1 cellular context compared by ENCODE assay signal in the genomic region with DNA sequence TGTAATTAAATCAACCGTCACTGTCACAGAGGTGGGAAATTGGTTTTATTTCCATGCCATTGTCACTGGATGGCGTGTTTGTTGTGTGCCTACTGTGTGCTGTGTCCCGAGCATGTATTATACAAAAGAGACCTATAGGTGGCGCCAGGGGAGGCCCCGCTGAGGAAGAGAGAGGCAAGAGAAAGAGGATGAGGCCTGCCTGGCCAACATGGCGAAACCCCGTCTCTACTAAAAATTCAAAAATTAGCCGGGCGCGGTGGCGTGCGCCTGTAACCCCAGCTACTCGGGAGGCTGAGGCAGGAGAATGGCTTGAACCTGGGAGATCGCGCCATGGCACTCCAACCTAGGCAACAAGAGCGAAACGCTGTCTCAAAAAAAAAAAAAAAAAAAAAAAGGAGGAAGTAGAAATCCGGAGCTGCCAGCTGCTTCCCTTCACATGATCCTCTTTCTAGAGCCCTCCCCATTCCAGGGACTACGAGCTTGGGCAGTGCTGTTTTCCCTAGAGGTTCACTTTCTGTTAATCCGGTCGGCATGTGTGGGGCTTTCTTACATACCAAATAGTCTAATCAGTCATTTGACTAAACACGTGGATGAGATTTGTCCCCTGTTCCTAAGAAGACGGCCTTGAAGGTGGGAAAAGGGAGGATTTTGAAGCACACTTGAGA.
TF ChIP-seq lines count a peak whose summit lies in the region.

No MANE protein-coding gene starts in this region.

TF ChIP-seq in GM23338, 12 proteins besides CTCF, POLR2A, EP300 and RAD21:
- TF ChIP-seq, protein P1, sequence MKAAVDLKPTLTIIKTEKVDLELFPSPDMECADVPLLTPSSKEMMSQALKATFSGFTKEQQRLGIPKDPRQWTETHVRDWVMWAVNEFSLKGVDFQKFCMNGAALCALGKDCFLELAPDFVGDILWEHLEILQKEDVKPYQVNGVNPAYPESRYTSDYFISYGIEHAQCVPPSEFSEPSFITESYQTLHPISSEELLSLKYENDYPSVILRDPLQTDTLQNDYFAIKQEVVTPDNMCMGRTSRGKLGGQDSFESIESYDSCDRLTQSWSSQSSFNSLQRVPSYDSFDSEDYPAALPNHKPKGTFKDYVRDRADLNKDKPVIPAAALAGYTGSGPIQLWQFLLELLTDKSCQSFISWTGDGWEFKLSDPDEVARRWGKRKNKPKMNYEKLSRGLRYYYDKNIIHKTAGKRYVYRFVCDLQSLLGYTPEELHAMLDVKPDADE (IDR thresholded peaks at IDR 0.05): no peak
- TF ChIP-seq, protein P2, sequence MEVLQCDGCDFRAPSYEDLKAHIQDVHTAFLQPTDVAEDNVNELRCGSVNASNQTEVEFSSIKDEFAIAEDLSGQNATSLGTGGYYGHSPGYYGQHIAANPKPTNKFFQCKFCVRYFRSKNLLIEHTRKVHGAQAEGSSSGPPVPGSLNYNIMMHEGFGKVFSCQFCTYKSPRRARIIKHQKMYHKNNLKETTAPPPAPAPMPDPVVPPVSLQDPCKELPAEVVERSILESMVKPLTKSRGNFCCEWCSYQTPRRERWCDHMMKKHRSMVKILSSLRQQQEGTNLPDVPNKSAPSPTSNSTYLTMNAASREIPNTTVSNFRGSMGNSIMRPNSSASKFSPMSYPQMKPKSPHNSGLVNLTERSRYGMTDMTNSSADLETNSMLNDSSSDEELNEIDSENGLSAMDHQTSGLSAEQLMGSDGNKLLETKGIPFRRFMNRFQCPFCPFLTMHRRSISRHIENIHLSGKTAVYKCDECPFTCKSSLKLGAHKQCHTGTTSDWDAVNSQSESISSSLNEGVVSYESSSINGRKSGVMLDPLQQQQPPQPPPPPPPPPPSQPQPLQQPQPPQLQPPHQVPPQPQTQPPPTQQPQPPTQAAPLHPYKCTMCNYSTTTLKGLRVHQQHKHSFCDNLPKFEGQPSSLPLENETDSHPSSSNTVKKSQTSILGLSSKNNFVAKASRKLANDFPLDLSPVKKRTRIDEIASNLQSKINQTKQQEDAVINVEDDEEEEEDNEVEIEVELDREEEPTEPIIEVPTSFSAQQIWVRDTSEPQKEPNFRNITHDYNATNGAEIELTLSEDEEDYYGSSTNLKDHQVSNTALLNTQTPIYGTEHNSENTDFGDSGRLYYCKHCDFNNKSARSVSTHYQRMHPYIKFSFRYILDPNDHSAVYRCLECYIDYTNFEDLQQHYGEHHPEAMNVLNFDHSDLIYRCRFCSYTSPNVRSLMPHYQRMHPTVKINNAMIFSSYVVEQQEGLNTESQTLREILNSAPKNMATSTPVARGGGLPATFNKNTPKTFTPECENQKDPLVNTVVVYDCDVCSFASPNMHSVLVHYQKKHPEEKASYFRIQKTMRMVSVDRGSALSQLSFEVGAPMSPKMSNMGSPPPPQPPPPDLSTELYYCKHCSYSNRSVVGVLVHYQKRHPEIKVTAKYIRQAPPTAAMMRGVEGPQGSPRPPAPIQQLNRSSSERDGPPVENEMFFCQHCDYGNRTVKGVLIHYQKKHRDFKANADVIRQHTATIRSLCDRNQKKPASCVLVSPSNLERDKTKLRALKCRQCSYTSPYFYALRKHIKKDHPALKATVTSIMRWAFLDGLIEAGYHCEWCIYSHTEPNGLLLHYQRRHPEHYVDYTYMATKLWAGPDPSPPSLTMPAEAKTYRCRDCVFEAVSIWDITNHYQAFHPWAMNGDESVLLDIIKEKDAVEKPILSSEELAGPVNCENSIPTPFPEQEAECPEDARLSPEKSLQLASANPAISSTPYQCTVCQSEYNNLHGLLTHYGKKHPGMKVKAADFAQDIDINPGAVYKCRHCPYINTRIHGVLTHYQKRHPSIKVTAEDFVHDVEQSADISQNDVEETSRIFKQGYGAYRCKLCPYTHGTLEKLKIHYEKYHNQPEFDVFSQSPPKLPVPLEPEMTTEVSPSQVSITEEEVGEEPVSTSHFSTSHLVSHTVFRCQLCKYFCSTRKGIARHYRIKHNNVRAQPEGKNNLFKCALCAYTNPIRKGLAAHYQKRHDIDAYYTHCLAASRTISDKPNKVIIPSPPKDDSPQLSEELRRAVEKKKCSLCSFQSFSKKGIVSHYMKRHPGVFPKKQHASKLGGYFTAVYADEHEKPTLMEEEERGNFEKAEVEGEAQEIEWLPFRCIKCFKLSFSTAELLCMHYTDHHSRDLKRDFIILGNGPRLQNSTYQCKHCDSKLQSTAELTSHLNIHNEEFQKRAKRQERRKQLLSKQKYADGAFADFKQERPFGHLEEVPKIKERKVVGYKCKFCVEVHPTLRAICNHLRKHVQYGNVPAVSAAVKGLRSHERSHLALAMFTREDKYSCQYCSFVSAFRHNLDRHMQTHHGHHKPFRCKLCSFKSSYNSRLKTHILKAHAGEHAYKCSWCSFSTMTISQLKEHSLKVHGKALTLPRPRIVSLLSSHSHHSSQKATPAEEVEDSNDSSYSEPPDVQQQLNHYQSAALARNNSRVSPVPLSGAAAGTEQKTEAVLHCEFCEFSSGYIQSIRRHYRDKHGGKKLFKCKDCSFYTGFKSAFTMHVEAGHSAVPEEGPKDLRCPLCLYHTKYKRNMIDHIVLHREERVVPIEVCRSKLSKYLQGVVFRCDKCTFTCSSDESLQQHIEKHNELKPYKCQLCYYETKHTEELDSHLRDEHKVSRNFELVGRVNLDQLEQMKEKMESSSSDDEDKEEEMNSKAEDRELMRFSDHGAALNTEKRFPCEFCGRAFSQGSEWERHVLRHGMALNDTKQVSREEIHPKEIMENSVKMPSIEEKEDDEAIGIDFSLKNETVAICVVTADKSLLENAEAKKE (CRISPR knock-in tag; IDR thresholded peaks at IDR 0.05): no peak
- no peak for TF ChIP-seq ZNF114 (CRISPR knock-in tag; IDR thresholded peaks at IDR 0.05)
- TF ChIP-seq EZH2phosphoT487 (IDR thresholded peaks at IDR 0.05; ENCODE audit: unreplicated experiment): no peak
